In genomic region chr10:98208925-98209324, GRCh38 we compare ENCODE assay signal across 1 cellular context.
TF ChIP-seq lines count a peak whose summit lies in the region.

No MANE protein-coding gene starts in this region.

TF ChIP-seq in IMR-90, 13 proteins besides CTCF, POLR2A, EP300 and RAD21 (continued from another document):
- TF ChIP-seq CEBPB (IDR thresholded peaks at IDR 0.05; ENCODE audit: low read depth, low read length) (no peak), NFE2L2 (IDR thresholded peaks at IDR 0.05; ENCODE audit: low read depth, low read length) (no peak), MAZ (IDR thresholded peaks at IDR 0.05; ENCODE audit: borderline replicate concordance, low read depth, low read length) (no peak), ELK1 (IDR thresholded peaks at IDR 0.05; ENCODE audit: borderline replicate concordance, low read depth, low read length) (no peak)
